Comparison of ENCODE assay signal across 26 cellular contexts in the genomic region with DNA sequence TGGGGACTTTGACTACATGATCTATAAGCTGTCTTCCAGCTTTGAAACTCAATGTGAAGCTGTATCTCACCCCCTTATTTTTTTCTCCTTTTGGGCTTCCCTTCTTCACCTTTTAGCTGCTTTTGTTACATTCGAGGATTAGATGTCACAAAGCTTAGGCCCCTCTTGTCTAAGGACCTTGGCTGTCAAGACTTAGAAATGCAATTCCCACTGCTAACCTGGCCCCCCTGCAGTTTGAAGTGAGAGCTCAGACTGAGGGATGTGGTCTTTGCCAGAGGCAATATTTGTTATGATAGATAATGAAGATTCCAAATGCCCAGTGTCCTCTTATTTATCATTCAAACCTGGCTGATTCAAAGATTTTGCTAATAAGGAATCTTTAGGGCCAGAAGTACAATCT.
"Had no signal": no experiment of that assay in that cellular context is flagged by ENCODE, and none has a peak within 500 bp of the region (broad histone marks: within the 10 kb centered on the region; RNA-seq: fewer than 3 reads in every experiment).

No MANE protein-coding gene starts in this region.

- ATAC-seq: heart left ventricle; natural killer cell; pancreas; right cardiac atrium; sciatic nerve; stimulated activated effector memory CD8-positive, alpha-beta T cell treated with anti-CD3 and anti-CD28 coated beads, Interleukin-12 subunit alpha, Interleukin-12 subunit beta, amount 100 ng/mL, for 72 hours had no signal

- H3K4me1 ChIP-seq: suprapubic skin, uterus had no signal

- DNase-seq: heart left ventricle; hypothalamus; islet precursor cell; left ventricle myocardium inferior; naive B cell; natural killer cell; nucleus accumbens; pancreas; posterior cingulate gyrus; retina; right cardiac atrium; small intestine; spleen; stimulated activated CD4-positive, alpha-beta T cell treated with anti-CD3 and anti-CD28 coated beads, Interleukin-4, amount 100 ng/mL, for 24 hours; stimulated activated naive CD4-positive, alpha-beta T cell; tibial artery; trophoblast cell; uterus had no signal

- H3K27me3 Mint-ChIP-seq: naive B cell had no signal

- H3K27ac Mint-ChIP-seq: memory B cell; naive B cell; natural killer cell; stimulated activated effector memory CD8-positive, alpha-beta T cell treated with anti-CD3 and anti-CD28 coated beads, Interleukin-12 subunit alpha, Interleukin-12 subunit beta, amount 100 ng/mL, for 72 hours; stimulated activated naive CD8-positive, alpha-beta T cell treated with anti-CD3 and anti-CD28 coated beads, Interleukin-15, Interleukin-2, amounts not matched to agents 100 ng/mL and 50 ng/mL, for 24 hours had no signal

- H3K27me3 ChIP-seq: heart left ventricle, pancreas, spleen, suprapubic skin, tibial artery, uterus had no signal

- H3K4me1 Mint-ChIP-seq: memory B cell, naive B cell had no signal

- H3K36me3 Mint-ChIP-seq: memory B cell; naive B cell; natural killer cell; stimulated activated effector memory CD8-positive, alpha-beta T cell treated with anti-CD3 and anti-CD28 coated beads, Interleukin-12 subunit alpha, Interleukin-12 subunit beta, amount 100 ng/mL, for 72 hours had no signal

- H3K9me3 Mint-ChIP-seq: memory B cell; naive B cell; natural killer cell; stimulated activated effector memory CD8-positive, alpha-beta T cell treated with anti-CD3 and anti-CD28 coated beads, Interleukin-12 subunit alpha, Interleukin-12 subunit beta, amount 100 ng/mL, for 72 hours; stimulated activated naive CD8-positive, alpha-beta T cell treated with anti-CD3 and anti-CD28 coated beads, Interleukin-15, Interleukin-2, amounts not matched to agents 100 ng/mL and 50 ng/mL, for 24 hours had no signal

- H3K4me3 Mint-ChIP-seq: memory B cell; natural killer cell; stimulated activated effector memory CD8-positive, alpha-beta T cell treated with anti-CD3 and anti-CD28 coated beads, Interleukin-12 subunit alpha, Interleukin-12 subunit beta, amount 100 ng/mL, for 72 hours; stimulated activated naive CD8-positive, alpha-beta T cell treated with anti-CD3 and anti-CD28 coated beads, Interleukin-15, Interleukin-2, amounts not matched to agents 100 ng/mL and 50 ng/mL, for 24 hours had no signal

- H3K36me3 ChIP-seq: heart left ventricle, left ventricle myocardium inferior, pancreas, prostate gland, spleen, suprapubic skin, thoracic aorta, tibial artery, uterus had no signal

- H3K4me3 ChIP-seq: heart left ventricle, left ventricle myocardium inferior, lung, pancreas, prostate gland, spleen, suprapubic skin, thoracic aorta, tibial artery, uterus had no signal

- H3K27ac ChIP-seq: pancreas, prostate gland, spleen, suprapubic skin, thoracic aorta, tibial artery, uterus had no signal

- H3K9me3 ChIP-seq: heart left ventricle, left ventricle myocardium inferior, pancreas, prostate gland, spleen, suprapubic skin, thoracic aorta, tibial artery, uterus had no signal
